8 cellular contexts compared by ENCODE assay signal in genomic region chr2:24970483-24971299, GRCh38. TPM values are rescaled to one million over a fixed set of nuclear protein-coding genes. Genes with fewer than 3 reads are reported as not detected.
DNase-seq lines count a peak whose midpoint lies in the region; ATAC-seq and TF ChIP-seq lines count a peak whose summit lies in the region.

No MANE protein-coding gene starts in this region.

- ATAC-seq in activated naive CD8-positive, alpha-beta T cell treated with anti-CD3 and anti-CD28 coated beads, Interleukin-2, amount 50 U/mL, for 24 hours, result no peak
- no peak for ATAC-seq in GM19351 (IDR thresholded peaks at IDR 0.05; ENCODE audit: unreplicated experiment)
- ATAC-seq in HG03342 (IDR thresholded peaks at IDR 0.05; ENCODE audit: unreplicated experiment), result no peak

- no peak for TF ChIP-seq EP300 in stomach (IDR thresholded peaks at IDR 0.05)

- peaks cover 6 to 18% (median 16%) of the 10 kb centered on the region in 4 donors for H3K36me3 ChIP-seq in stomach

- peaks cover 27% of the 10 kb centered on the region for H3K4me1 Mint-ChIP-seq in activated naive CD8-positive, alpha-beta T cell treated with anti-CD3 and anti-CD28 coated beads, Interleukin-2, amount 50 U/mL, for 24 hours

- H3K4me1 ChIP-seq in stomach, result peaks cover 0 to 27% (median 16%) of the 10 kb centered on the region in 4 donors

- no peaks in the 10 kb centered on the region for H3K9me3 ChIP-seq in stomach

- DNase-seq in AG10803 (ENCODE audit: low read depth) (peak; percentile 57), HS-5 (ENCODE audit: low read depth) (peak; percentile 8), inferior parietal cortex (ENCODE audit: extremely low spot score) (peak; percentile 56), stomach (no peak), COLO668 (lab: John Stamatoyannopoulos, UW; ENCODE audit: unreplicated experiment) (no peak)
- no peak for DNase-seq in activated naive CD8-positive, alpha-beta T cell treated with anti-CD3 and anti-CD28 coated beads, Interleukin-2, amount 50 U/mL, for 24 hours

- TF ChIP-seq CTCF in AG10803 (conservative IDR thresholded peaks at IDR 0.05; ENCODE audit: low read length), result no peak
- TF ChIP-seq CTCF in stomach (IDR thresholded peaks at IDR 0.05), result no peak

- H3K27me3 ChIP-seq in stomach, result no peaks in the 10 kb centered on the region

- peak overlapping the region; percentile 99 for H3K27ac Mint-ChIP-seq in activated naive CD8-positive, alpha-beta T cell treated with anti-CD3 and anti-CD28 coated beads, Interleukin-2, amount 50 U/mL, for 24 hours

- 45 to 50% (median 48%) methylated on average over 30 of the region's 30 CpGs for WGBS in stomach, 5 donors

- intact Hi-C loops in stomach (cut with DNase I; ENCODE audit: low total_unique reads), result no loop called here

- H3K27me3 Mint-ChIP-seq in activated naive CD8-positive, alpha-beta T cell treated with anti-CD3 and anti-CD28 coated beads, Interleukin-2, amount 50 U/mL, for 24 hours, result no peaks in the 10 kb centered on the region

- H3K36me3 Mint-ChIP-seq in activated naive CD8-positive, alpha-beta T cell treated with anti-CD3 and anti-CD28 coated beads, Interleukin-2, amount 50 U/mL, for 24 hours (ENCODE audit: low read depth), result peaks cover 12% of the 10 kb centered on the region

- peak overlapping the region; percentile 97 to 99 (median 98) for H3K27ac ChIP-seq in stomach

- H3K9me3 Mint-ChIP-seq in activated naive CD8-positive, alpha-beta T cell treated with anti-CD3 and anti-CD28 coated beads, Interleukin-2, amount 50 U/mL, for 24 hours, result no peaks in the 10 kb centered on the region

- peak overlapping the region; percentile 74 for H3K4me3 ChIP-seq in AG10803 (ENCODE audit: low read length)
- H3K4me3 ChIP-seq in stomach, result peak overlapping the region; percentile 65 to 76 (median 68)

- no peak for TF ChIP-seq POLR2A in stomach (IDR thresholded peaks at IDR 0.05)

- peak overlapping the region; percentile 92 for H3K4me3 Mint-ChIP-seq in activated naive CD8-positive, alpha-beta T cell treated with anti-CD3 and anti-CD28 coated beads, Interleukin-2, amount 50 U/mL, for 24 hours

RNA-seq across cellular contexts. Expression of gene DNAJC27, which starts 1.1 kb away (rescaled TPM):
- 10 to 100 TPM in 2 of 5 donors, 1 to 10 TPM in 2, under 1 TPM in 1; under 0.01 to 59.8 (median 4.9) TPM for total RNA-seq in stomach
- polyA plus RNA-seq in stomach, result 1 to 10 TPM; 1.5 to 2.1 (median 1.7) TPM

RNA-seq across cellular contexts. Expression of gene ADCY3, which starts 50.7 kb away (rescaled TPM):
- total RNA-seq in stomach, result 100 to 1,000 TPM in 1 of 5 donors, 10 to 100 TPM in 4; 11.6 to 339 (median 32.2) TPM
- 10 to 100 TPM in 2 of 3 donors, 1 to 10 TPM in 1; 5.2 to 21.7 (median 11.8) TPM for polyA plus RNA-seq in stomach

Comparison
In these comparisons a context has a peak if more than half of its experiments do, and no peak if none do; other contexts are left out.
1. DNase-seq: peak in AG10803 (single experiment), HS-5 (single experiment) and inferior parietal cortex (single experiment); none in activated naive CD8-positive, alpha-beta T cell treated with anti-CD3 and anti-CD28 coated beads, Interleukin-2, amount 50 U/mL, for 24 hours (single experiment), stomach (single experiment) and COLO668 (single experiment).